In genomic region chr11:4921796-4922195, GRCh38 we compare ENCODE assay signal across 19 cellular contexts. TPM values are rescaled to one million over a fixed set of nuclear protein-coding genes. Genes with fewer than 3 reads are reported as not detected.
DNase-seq lines count a peak whose midpoint lies in the region; TF ChIP-seq lines count a peak whose summit lies in the region.
"Had no signal": no experiment of that assay in that cellular context is flagged by ENCODE, and none has a peak within 500 bp of the region (broad histone marks: within the 10 kb centered on the region; RNA-seq: fewer than 3 reads in every experiment).

No MANE protein-coding gene starts in this region.

- BruUV-seq in mammary epithelial cell (replicated peaks; lab: Mats Ljungman, UMichigan) = no TSS peak

- no peaks in the 10 kb centered on the region for H3K27me3 ChIP-seq in mammary epithelial cell (ENCODE audit: insufficient read depth, low read length)
- H3K27me3 ChIP-seq in uterus = no peaks in the 10 kb centered on the region
- H3K27me3 ChIP-seq: BE2C had no signal

- H3K9me3 Mint-ChIP-seq in activated naive CD8-positive, alpha-beta T cell treated with anti-CD3 and anti-CD28 coated beads for 36 hours = no peaks in the 10 kb centered on the region
- H3K9me3 Mint-ChIP-seq: CD8-positive, alpha-beta memory T cell had no signal

- no peaks in the 10 kb centered on the region for H3K4me1 Mint-ChIP-seq in activated naive CD8-positive, alpha-beta T cell treated with anti-CD3 and anti-CD28 coated beads for 36 hours
- H3K4me1 Mint-ChIP-seq: CD4-positive, CD25-positive, alpha-beta regulatory T cell; CD8-positive, alpha-beta memory T cell; IgD-negative memory B cell had no signal

- no peak overlapping the region for H3K4me3 Mint-ChIP-seq in activated naive CD8-positive, alpha-beta T cell treated with anti-CD3 and anti-CD28 coated beads for 36 hours
- H3K4me3 Mint-ChIP-seq: CD4-positive, CD25-positive, alpha-beta regulatory T cell; CD8-positive, alpha-beta memory T cell; IgD-negative memory B cell had no signal

- TF ChIP-seq POLR2A in uterus (IDR thresholded peaks at IDR 0.05) = no peak

- in situ Hi-C loops in mammary epithelial cell (cut with MboI; ENCODE audit: low sequenced_read_pairs in 2 of 2) = no loop called here

- H3K4me1 ChIP-seq in mammary epithelial cell (ENCODE audit: insufficient read depth, low read length) (no peaks in the 10 kb centered on the region), uterus (no peaks in the 10 kb centered on the region)
- H3K4me1 ChIP-seq: BE2C, HAP-1 had no signal

- H3K4me3 ChIP-seq in mammary epithelial cell (replicated peaks in 1 of 3; ENCODE audit: insufficient read depth in 1 of 3, low read depth in 2 of 3, low read length in 3 of 3) (no peak overlapping the region), fibroblast of mammary gland (ENCODE audit: control insufficient read depth, low read depth, low read length) (no peak overlapping the region), uterus (no peak overlapping the region)
- H3K4me3 ChIP-seq: GM12878, HAP-1 had no signal

- H3K79me2 ChIP-seq in mammary epithelial cell (ENCODE audit: insufficient read depth, low read length) = no peaks in the 10 kb centered on the region

- H3K27ac Mint-ChIP-seq in activated naive CD8-positive, alpha-beta T cell treated with anti-CD3 and anti-CD28 coated beads for 36 hours = no peak overlapping the region
- H3K27ac Mint-ChIP-seq: CD4-positive, CD25-positive, alpha-beta regulatory T cell; CD8-positive, alpha-beta memory T cell; IgD-negative memory B cell had no signal

- dilution Hi-C loops in mammary epithelial cell (cut with HindIII; ENCODE audit: low sequenced_read_pairs) = no loop called here

- H3K27me3 Mint-ChIP-seq in activated naive CD8-positive, alpha-beta T cell treated with anti-CD3 and anti-CD28 coated beads for 36 hours = peaks cover 5% of the 10 kb centered on the region
- H3K27me3 Mint-ChIP-seq: CD4-positive, CD25-positive, alpha-beta regulatory T cell; IgD-negative memory B cell had no signal

- H3K27ac ChIP-seq in mammary epithelial cell (ENCODE audit: insufficient read depth, low read depth, low read length) = no peak overlapping the region
- no peak overlapping the region for H3K27ac ChIP-seq in uterus

- no peaks in the 10 kb centered on the region for H3K36me3 Mint-ChIP-seq in activated naive CD8-positive, alpha-beta T cell treated with anti-CD3 and anti-CD28 coated beads for 36 hours
- H3K36me3 Mint-ChIP-seq: CD4-positive, CD25-positive, alpha-beta regulatory T cell; CD8-positive, alpha-beta memory T cell; IgD-negative memory B cell had no signal

- no peaks in the 10 kb centered on the region for H3K9me3 ChIP-seq in mammary epithelial cell (replicated peaks; ENCODE audit: insufficient read depth, low read length)
- no peaks in the 10 kb centered on the region for H3K9me3 ChIP-seq in uterus
- H3K9me3 ChIP-seq: BE2C, HAP-1 had no signal

- WGBS in mammary epithelial cell (ENCODE audit: low coverage, missing lambda C conversion rate) = 17% methylated on average over 1 of the region's 1 CpG

- no peak overlapping the region for H3K9ac ChIP-seq in mammary epithelial cell (ENCODE audit: insufficient read depth, low read length)

- intact Hi-C loops in mammary epithelial cell (cut with micrococcal nuclease) = no loop called here
- intact Hi-C loops in uterus (cut with DNase I; ENCODE audit: low total_unique reads) = no loop called here

- no peak for TF ChIP-seq CTCF in mammary epithelial cell (conservative IDR thresholded peaks at IDR 0.05 in 1 of 2, IDR thresholded peaks at IDR 0.05 in 1 of 2; ENCODE audit: extremely low read depth in 1 of 2, insufficient read depth in 1 of 2, low read depth in 1 of 2, low read length in 2 of 2)
- TF ChIP-seq CTCF in fibroblast of mammary gland (conservative IDR thresholded peaks at IDR 0.05; ENCODE audit: control insufficient read depth, insufficient read depth, low read depth, low read length) = no peak
- no peak for TF ChIP-seq CTCF in uterus (IDR thresholded peaks at IDR 0.05)

- H2AFZ ChIP-seq in mammary epithelial cell (ENCODE audit: low read depth, low read length) = no peak overlapping the region

- DNase-seq in ELR (ENCODE audit: low read depth) (peak; percentile 9), mammary epithelial cell (peak; percentile 12), fibroblast of mammary gland (ENCODE audit: low read depth) (peak; percentile 2), uterus (no peak)
- no peak for DNase-seq in activated CD4-positive, alpha-beta T cell treated with anti-CD3 and anti-CD28 coated beads for 48 hours
- DNase-seq in activated naive CD8-positive, alpha-beta T cell treated with anti-CD3 and anti-CD28 coated beads for 36 hours = no peak
- DNase-seq: ACHN; BE2C; C1 segment of cervical spinal cord; CD4-positive, CD25-positive, alpha-beta regulatory T cell; CD8-positive, alpha-beta memory T cell; COR-L47; DMS79 treated with DMSO at 0.1 percent for 48 hours had no signal

- H3K36me3 ChIP-seq in mammary epithelial cell (ENCODE audit: insufficient read depth, low read length) = no peaks in the 10 kb centered on the region
- H3K36me3 ChIP-seq in uterus = no peaks in the 10 kb centered on the region
- H3K36me3 ChIP-seq: BE2C, HAP-1 had no signal

- no peak overlapping the region for H3K4me2 ChIP-seq in mammary epithelial cell (ENCODE audit: insufficient read depth, low read depth, low read length)

- H4K20me1 ChIP-seq in mammary epithelial cell (ENCODE audit: insufficient read depth, low read length) = no peaks in the 10 kb centered on the region

- CTCF ChIA-PET in mammary epithelial cell (lab: Charles Lee; ENCODE audit: low non-redundant PET) = no interaction called here

RNA-seq across cellular contexts. Expression of gene OR51G1, which starts 2.3 kb away (rescaled TPM):
- total RNA-seq in mammary epithelial cell (not detected), uterus (not detected)
- not detected for polyA plus RNA-seq in mammary epithelial cell
- polyA minus RNA-seq in mammary epithelial cell = not detected
- not detected for total RNA-seq in activated naive CD8-positive, alpha-beta T cell treated with anti-CD3 and anti-CD28 coated beads for 36 hours
- total RNA-seq: CD4-positive, CD25-positive, alpha-beta regulatory T cell; CD8-positive, alpha-beta memory T cell; G401; GM12878; H1; HepG2 had no signal
- polyA plus RNA-seq: CD4-positive, CD25-positive, alpha-beta regulatory T cell; CD8-positive, alpha-beta memory T cell; GM12878; H1; HepG2; IgD-negative memory B cell had no signal

RNA-seq across cellular contexts. Expression of gene OR51G2, which starts 2.6 kb away (rescaled TPM):
- total RNA-seq in mammary epithelial cell = not detected
- polyA plus RNA-seq in mammary epithelial cell = not detected
- not detected for polyA minus RNA-seq in mammary epithelial cell
- not detected for total RNA-seq in uterus
- total RNA-seq in activated naive CD8-positive, alpha-beta T cell treated with anti-CD3 and anti-CD28 coated beads for 36 hours = not detected
- total RNA-seq: CD4-positive, CD25-positive, alpha-beta regulatory T cell; CD8-positive, alpha-beta memory T cell; G401; GM12878; H1; HepG2 had no signal
- polyA plus RNA-seq: CD4-positive, CD25-positive, alpha-beta regulatory T cell; CD8-positive, alpha-beta memory T cell; GM12878; H1; HepG2; IgD-negative memory B cell had no signal

RNA-seq across cellular contexts. Expression of gene OR51A7, which starts 18.2 kb away (rescaled TPM):
- not detected for total RNA-seq in mammary epithelial cell
- not detected for polyA plus RNA-seq in mammary epithelial cell
- not detected for polyA minus RNA-seq in mammary epithelial cell
- total RNA-seq in uterus = not detected
- total RNA-seq in activated naive CD8-positive, alpha-beta T cell treated with anti-CD3 and anti-CD28 coated beads for 36 hours = not detected
- total RNA-seq: CD4-positive, CD25-positive, alpha-beta regulatory T cell; CD8-positive, alpha-beta memory T cell; G401; GM12878; H1; HepG2 had no signal
- polyA plus RNA-seq: CD4-positive, CD25-positive, alpha-beta regulatory T cell; CD8-positive, alpha-beta memory T cell; GM12878; H1; HepG2; IgD-negative memory B cell had no signal

RNA-seq across cellular contexts. Expression of gene OR51A4, which starts 25.6 kb away (rescaled TPM):
- not detected for total RNA-seq in mammary epithelial cell
- not detected for polyA plus RNA-seq in mammary epithelial cell
- not detected for polyA minus RNA-seq in mammary epithelial cell
- not detected for total RNA-seq in uterus
- total RNA-seq in activated naive CD8-positive, alpha-beta T cell treated with anti-CD3 and anti-CD28 coated beads for 36 hours = not detected
- total RNA-seq: CD4-positive, CD25-positive, alpha-beta regulatory T cell; CD8-positive, alpha-beta memory T cell; G401; GM12878; H1; HepG2 had no signal
- polyA plus RNA-seq: CD4-positive, CD25-positive, alpha-beta regulatory T cell; CD8-positive, alpha-beta memory T cell; GM12878; H1; HepG2; IgD-negative memory B cell had no signal

RNA-seq across cellular contexts. Expression of gene OR51A2, which starts 33.7 kb away (rescaled TPM):
- not detected for total RNA-seq in mammary epithelial cell
- polyA plus RNA-seq in mammary epithelial cell = not detected
- not detected for polyA minus RNA-seq in mammary epithelial cell
- not detected for total RNA-seq in uterus
- total RNA-seq in activated naive CD8-positive, alpha-beta T cell treated with anti-CD3 and anti-CD28 coated beads for 36 hours = not detected
- total RNA-seq: CD4-positive, CD25-positive, alpha-beta regulatory T cell; CD8-positive, alpha-beta memory T cell; G401; GM12878; H1; HepG2 had no signal
- polyA plus RNA-seq: CD4-positive, CD25-positive, alpha-beta regulatory T cell; CD8-positive, alpha-beta memory T cell; GM12878; H1; HepG2; IgD-negative memory B cell had no signal

Comparison
In these comparisons a context has a peak if more than half of its experiments do, and no peak if none do; other contexts are left out.
1. DNase-seq: peak in ELR (single experiment), mammary epithelial cell (single experiment) and fibroblast of mammary gland (single experiment); none in uterus (0 of 2), activated CD4-positive, alpha-beta T cell treated with anti-CD3 and anti-CD28 coated beads for 48 hours (single experiment) and activated naive CD8-positive, alpha-beta T cell treated with anti-CD3 and anti-CD28 coated beads for 36 hours (single experiment).